Comparison of ENCODE assay signal across 1 cellular context in the genomic region with DNA sequence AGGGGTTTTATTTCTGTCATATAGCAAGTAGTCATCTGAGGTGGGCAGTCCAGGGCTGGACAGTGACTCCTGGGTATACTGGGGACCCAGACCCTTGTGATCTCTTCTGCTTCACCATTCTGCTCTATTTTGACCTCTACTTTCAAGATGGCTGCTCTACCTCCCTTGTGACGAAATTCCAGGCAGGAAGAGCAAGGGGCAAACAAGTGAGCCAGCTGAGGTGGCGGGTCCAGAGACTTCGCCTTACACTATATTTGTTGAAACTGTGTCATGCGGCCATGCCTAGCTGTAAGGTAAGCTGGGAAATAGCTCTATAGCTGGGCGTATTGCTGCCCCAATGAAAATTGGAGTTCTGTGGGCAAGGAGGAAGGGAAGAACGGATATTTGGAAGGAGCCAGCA.
TF ChIP-seq lines count a peak whose summit lies in the region.

No MANE protein-coding gene starts in this region.

TF ChIP-seq in GM23338, 12 proteins besides CTCF, POLR2A, EP300 and RAD21 (continued from another document):
- no peak for TF ChIP-seq ETS1 (IDR thresholded peaks at IDR 0.05)
